In genomic region chr18:47235096-47235495, GRCh38 we compare ENCODE assay signal across 34 cellular contexts. TPM values are rescaled to one million over a fixed set of nuclear protein-coding genes. Genes with fewer than 3 reads are reported as not detected.
"Had no signal": no experiment of that assay in that cellular context is flagged by ENCODE, and none has a peak within 500 bp of the region (broad histone marks: within the 10 kb centered on the region; RNA-seq: fewer than 3 reads in every experiment).

No MANE protein-coding gene starts in this region.

- H3K4me3 ChIP-seq: colonic mucosa, esophagus squamous epithelium, gastrocnemius medialis, heart right ventricle, left lung, lower lobe of right lung, mucosa of descending colon had no signal

- FAIRE-seq: endometrium, islet of Langerhans, keratinocyte had no signal

- H3K36me3 ChIP-seq: colonic mucosa, esophagus squamous epithelium, gastrocnemius medialis, heart right ventricle, left lung, lower lobe of right lung had no signal

- ATAC-seq: effector memory CD8-positive, alpha-beta T cell; esophagus mucosa; gastrocnemius medialis; heart right ventricle; left cardiac atrium; left lung; left ventricle myocardium superior; lower lobe of right lung; mucosa of descending colon had no signal

- H3K27me3 ChIP-seq: colonic mucosa had no signal

- DNase-seq: colonic mucosa; cortex of kidney; effector CD8-positive, alpha-beta T cell; effector memory CD8-positive, alpha-beta T cell; endodermal cell; erythroblast; esophagus squamous epithelium; foreskin fibroblast; foreskin melanocyte; gastrocnemius medialis; glutamatergic neuron; head of caudate nucleus; heart right ventricle; hippocampal formation; left cardiac atrium; left lung; left ventricle myocardium superior; lower lobe of right lung; mesenchymal stem cell; mucosa of descending colon; naive B cell had no signal

- H3K4me1 ChIP-seq: colonic mucosa, esophagus squamous epithelium, gastrocnemius medialis, heart right ventricle, left lung, lower lobe of right lung had no signal

- H3K27ac ChIP-seq: colonic mucosa, epithelial cell of prostate, esophagus squamous epithelium, gastrocnemius medialis, heart right ventricle, left lung, lower lobe of right lung had no signal

- H3K9me3 ChIP-seq: colonic mucosa, esophagus squamous epithelium, gastrocnemius medialis, heart right ventricle, left lung, lower lobe of right lung, mucosa of descending colon had no signal

RNA-seq across cellular contexts. Expression of gene SKOR2, which starts 16.4 kb away (rescaled TPM):
- total RNA-seq: colonic mucosa, dermis microvascular lymphatic vessel endothelial cell, esophagus mucosa, esophagus squamous epithelium, gastrocnemius medialis, glomerular endothelial cell, heart right ventricle, kidney epithelial cell, left cardiac atrium, left lung, left ventricle myocardium superior, lower leg skin, lower lobe of right lung, lung microvascular endothelial cell, mesenteric fat pad, mesothelial cell of epicardium, mucosa of descending colon, myocyte had no signal
- polyA plus RNA-seq: heart right ventricle, keratinocyte had no signal
